ENCODE assay signal across 19 cellular contexts in the genomic region with DNA sequence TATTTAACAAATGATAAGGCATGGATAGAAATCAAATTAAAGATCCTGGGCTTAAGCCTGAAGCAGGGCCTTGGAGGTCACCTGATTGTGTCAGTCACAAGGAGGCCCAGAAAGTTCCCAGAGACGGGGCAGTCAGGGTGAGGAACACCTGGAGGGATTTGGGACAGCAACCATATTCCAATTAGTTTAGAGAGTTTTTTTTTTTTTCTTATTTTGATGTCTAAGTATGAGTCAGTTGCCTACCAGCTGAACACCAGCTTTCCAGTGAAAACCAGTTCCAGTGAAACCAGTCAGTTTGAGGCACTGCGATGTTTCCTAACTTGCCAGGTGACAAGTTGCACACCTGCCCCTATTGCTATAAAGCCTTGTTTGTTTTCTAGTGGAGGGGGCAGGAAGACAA.
DNase-seq lines count a peak whose midpoint lies in the region; TF ChIP-seq lines count a peak whose summit lies in the region.
"Had no signal": no experiment of that assay in that cellular context is flagged by ENCODE, and none has a peak within 500 bp of the region (broad histone marks: within the 10 kb centered on the region; RNA-seq: fewer than 3 reads in every experiment).

No MANE protein-coding gene starts in this region.

- no peak for TF ChIP-seq CTCF in colonic mucosa (IDR thresholded peaks at IDR 0.05)

- no peaks in the 10 kb centered on the region for H3K4me1 ChIP-seq in colonic mucosa
- H3K4me1 ChIP-seq: BLaER1 treated with 17β-estradiol and CSF1 and Interleukin-3, amounts not matched to agents 10 nM and 100 nM; vagina had no signal

- H3K36me3 ChIP-seq in colonic mucosa = no peaks in the 10 kb centered on the region
- H3K36me3 ChIP-seq: BLaER1 treated with 17β-estradiol and CSF1 and Interleukin-3, amounts not matched to agents 10 nM and 100 nM; gastrocnemius medialis; vagina had no signal

- no peaks in the 10 kb centered on the region for H3K9me3 ChIP-seq in colonic mucosa
- H3K9me3 ChIP-seq: BLaER1 treated with 17β-estradiol and CSF1 and Interleukin-3, amounts not matched to agents 10 nM and 100 nM; gastrocnemius medialis; vagina had no signal

- H3K4me3 ChIP-seq in colonic mucosa = no peak overlapping the region
- H3K4me3 ChIP-seq: BLaER1 treated with 17β-estradiol and CSF1 and Interleukin-3, amounts not matched to agents 10 nM and 100 nM; gastrocnemius medialis; K562; vagina had no signal

- intact Hi-C loops in colonic mucosa (cut with DNase I) = no loop called here

- H3K9ac ChIP-seq in colonic mucosa (ENCODE audit: low read depth in 2 of 2, low read length in 2 of 2) = no peak overlapping the region
- H3K9ac ChIP-seq: BLaER1 treated with 17β-estradiol and CSF1 and Interleukin-3, amounts not matched to agents 10 nM and 100 nM had no signal

- DNase-seq in NCI-H510A (lab: John Stamatoyannopoulos, UW) (peak; percentile 57), NCI-H510A treated with DMSO at 0.1 percent for 48 hours (lab: John Stamatoyannopoulos, UW) (no peak), NCI-H69 (lab: John Stamatoyannopoulos, UW) (peak; percentile 17), colonic mucosa (peak; percentile 41), renal cortical epithelial cell (ENCODE audit: low read depth) (peak; percentile 74), GOT3 (lab: John Stamatoyannopoulos, UW) (no peak), SK-N-DZ (ENCODE audit: low spot score) (no peak)
- no peak for DNase-seq in activated CD4-positive, alpha-beta T cell treated with anti-CD3 and anti-CD28 coated beads, Interleukin-2, amount 50 U/mL, for 1 hour
- DNase-seq: activated CD4-positive, alpha-beta T cell treated with anti-CD3 and anti-CD28 coated beads, Interleukin-2, amount 10 ng/mL, durations not matched to agents 24 days and 14 days; activated CD8-positive, alpha-beta memory T cell treated with anti-CD3 and anti-CD28 coated beads, Interleukin-2, amount 50 U/mL, for 4 hours; dermis blood vessel endothelial cell; gastrocnemius medialis; HFFc6; midbrain; MV-4-11; stimulated activated CD8-positive, alpha-beta memory T cell treated with anti-CD3 and anti-CD28 coated beads, Interleukin-4, amount 100 ng/mL, for 48 hours had no signal

- H3K27ac ChIP-seq in colonic mucosa = no peak overlapping the region
- H3K27ac ChIP-seq: BLaER1 treated with 17β-estradiol and CSF1 and Interleukin-3, amounts not matched to agents 10 nM and 100 nM; gastrocnemius medialis; vagina had no signal

- no peaks in the 10 kb centered on the region for H3K27me3 ChIP-seq in colonic mucosa
- H3K27me3 ChIP-seq: BLaER1 treated with 17β-estradiol and CSF1 and Interleukin-3, amounts not matched to agents 10 nM and 100 nM; gastrocnemius medialis; vagina had no signal

Comparison
In these comparisons a context has a peak if more than half of its experiments do, and no peak if none do; other contexts are left out.
1. DNase-seq: peak in NCI-H510A (single experiment), NCI-H69 (single experiment), colonic mucosa (single experiment) and renal cortical epithelial cell (single experiment); none in NCI-H510A treated with DMSO at 0.1 percent for 48 hours (single experiment), GOT3 (single experiment), SK-N-DZ (single experiment) and activated CD4-positive, alpha-beta T cell treated with anti-CD3 and anti-CD28 coated beads, Interleukin-2, amount 50 U/mL, for 1 hour (single experiment).